ENCODE assay signal across 8 cellular contexts in genomic region chr9:94681508-94681907, GRCh38. TPM values are rescaled to one million over a fixed set of nuclear protein-coding genes. Genes with fewer than 3 reads are reported as not detected.
DNase-seq lines count a peak whose midpoint lies in the region; ATAC-seq and TF ChIP-seq lines count a peak whose summit lies in the region.

No MANE protein-coding gene starts in this region.

- H3K27me3 Mint-ChIP-seq in naive B cell: peaks cover 10 to 20% (median 18%) of the 10 kb centered on the region in 3 donors

- no TSS peak for BruUV-seq in OCI-LY7 (replicated peaks; lab: Mats Ljungman, UMichigan)

- no peaks in the 10 kb centered on the region for H3K9me2 ChIP-seq in OCI-LY7 (ENCODE audit: insufficient read depth, low read length)

- intact Hi-C loops in OCI-LY7 (cut with micrococcal nuclease; ENCODE audit: unreplicated experiment): loop anchor here (1.0 to 5.0 kb wide), 3 partner anchors 101 to 446 kb away; no protein-coding TSS in a partner anchor
- intact Hi-C loops in esophagus squamous epithelium (cut with DNase I): no loop called here

- no peak overlapping the region for H3K27ac ChIP-seq in OCI-LY7 (ENCODE audit: low read depth, low read length, poor library complexity, severe bottlenecking)
- H3K27ac ChIP-seq in esophagus squamous epithelium: peak overlapping the region in 2 of 4 donors; percentile 36 to 45

- H3K9me3 Mint-ChIP-seq in naive B cell: peaks cover 0 to 2% (median 0%) of the 10 kb centered on the region in 7 donors

- H2AFZ ChIP-seq in OCI-LY7 (ENCODE audit: low read length): peak overlapping the region; percentile 51; the same call in 1 of the 2 replicates

- H3K27me3 ChIP-seq in esophagus squamous epithelium: no peaks in the 10 kb centered on the region

- no peaks in the 10 kb centered on the region for H3K4me1 Mint-ChIP-seq in naive B cell

- ATAC-seq in naive B cell (ENCODE audit: low read depth in 2 of 2): peak; percentile 89 to 91
- ATAC-seq in HG02623 (IDR thresholded peaks at IDR 0.05; ENCODE audit: unreplicated experiment): no peak

- no peaks in the 10 kb centered on the region for H3K4me1 ChIP-seq in OCI-LY7 (ENCODE audit: insufficient read depth, low read length, poor library complexity, severe bottlenecking)
- peaks cover 0 to 23% (median 4%) of the 10 kb centered on the region in 3 donors for H3K4me1 ChIP-seq in esophagus squamous epithelium

- POLR2A ChIA-PET in OCI-LY7 (lab: Charles Lee): interaction anchor here (0.6 to 1.2 kb wide), 4 partner anchors 10 to 655 kb away, joined by 3 to 4 read pairs (median 4); no protein-coding TSS in a partner anchor

- H3K36me3 ChIP-seq in OCI-LY7 (ENCODE audit: insufficient read depth, low read length) (no peaks in the 10 kb centered on the region), esophagus squamous epithelium (no peaks in the 10 kb centered on the region)

- H4K20me1 ChIP-seq in OCI-LY7 (ENCODE audit: insufficient read depth, low read length): no peaks in the 10 kb centered on the region

- H3K27ac Mint-ChIP-seq in naive B cell: peak overlapping the region in 3 of 6 donors; percentile 56 to 60 (median 59)

- TF ChIP-seq CTCF in OCI-LY7 (conservative IDR thresholded peaks at IDR 0.05; ENCODE audit: low read length): peak; percentile 88
- peak; percentile 58 to 84 (median 71) for TF ChIP-seq CTCF in esophagus squamous epithelium (IDR thresholded peaks at IDR 0.05)

- WGBS in esophagus squamous epithelium, 2 donors: 10% methylated on average over 7 of the region's 7 CpGs

- H3K79me2 ChIP-seq in OCI-LY7 (ENCODE audit: insufficient read depth, low read depth, low read length): no peaks in the 10 kb centered on the region

- H3K4me3 Mint-ChIP-seq in naive B cell: no peak overlapping the region

- H3K4me3 ChIP-seq in OCI-LY7 (ENCODE audit: low read depth, low read length, poor library complexity, severe bottlenecking): no peak overlapping the region
- H3K4me3 ChIP-seq in esophagus squamous epithelium: no peak overlapping the region

- DNase-seq in ELF-1 (ENCODE audit: low read depth, low spot score) (peak; percentile 68), HS-5 (ENCODE audit: low read depth) (peak; percentile 30), OCI-LY7 (ENCODE audit: low spot score) (peak; percentile 74), esophagus squamous epithelium (lab: John Stamatoyannopoulos, UW) (peak; percentile 8), naive B cell (peak; percentile 53)
- DNase-seq in activated T-cell treated with anti-CD3 and anti-CD28 coated beads, Interleukin-2, amount 50 U/mL, for 1 hour: peak; percentile 55
- peak; percentile 15 to 22 for DNase-seq in stimulated activated CD8-positive, alpha-beta memory T cell treated with anti-CD3 and anti-CD28 coated beads, Interleukin-7, amount 100 ng/mL, for 4 hours (ENCODE audit: low read depth in 2 of 2)

- no peak for TF ChIP-seq POLR2A in esophagus squamous epithelium (IDR thresholded peaks at IDR 0.05)

- H3K9me3 ChIP-seq in OCI-LY7 (ENCODE audit: low read length) (no peaks in the 10 kb centered on the region), esophagus squamous epithelium (no peaks in the 10 kb centered on the region)

- H3K4me2 ChIP-seq in OCI-LY7 (ENCODE audit: low read length): no peak overlapping the region

- H3K36me3 Mint-ChIP-seq in naive B cell: no peaks in the 10 kb centered on the region

- CTCF ChIA-PET in OCI-LY7 (lab: Charles Lee; ENCODE audit: unreplicated experiment): interaction anchor here (0.7 to 1.9 kb wide), 4 partner anchors 12 to 450 kb away, joined by 3 to 6 read pairs (median 4); no protein-coding TSS in a partner anchor

RNA-seq across cellular contexts. Expression of gene FBP1, which starts 42.2 kb away (rescaled TPM):
- total RNA-seq in OCI-LY7 (2014; rRNA removed; shearing (Covaris generic)): 70.0 and 79.1 TPM in 2 replicates
- total RNA-seq in OCI-LY7 (2022) (63.9 and 94.1 TPM in 2 replicates), esophagus squamous epithelium (1 to 10 TPM in 2 of 4 donors, under 1 TPM in 1, not detected in 1; 0.19 to 3.0 (median 1.7) TPM)
- polyA plus RNA-seq in naive B cell (ENCODE audit: low read depth in 6 of 6): 1 to 10 TPM; 4.2 to 6.5 (median 5.2) TPM

RNA-seq across cellular contexts. Expression of gene AOPEP, which starts 45.0 kb away (rescaled TPM):
- total RNA-seq in OCI-LY7 (2014; rRNA removed; shearing (Covaris generic)): 17.3 and 20.5 TPM in 2 replicates
- total RNA-seq in OCI-LY7 (2022): 20.6 and 24.3 TPM in 2 replicates
- total RNA-seq in esophagus squamous epithelium: 100 to 1,000 TPM; 101 to 300 (median 115) TPM
- polyA plus RNA-seq in naive B cell (ENCODE audit: low read depth in 6 of 6): 10 to 100 TPM in 1 of 6 donors, 1 to 10 TPM in 5; 5.2 to 11.8 (median 8.2) TPM

Comparison
In these comparisons a context has a peak if more than half of its experiments do, and no peak if none do; other contexts are left out.
1. DNase-seq: peak in every context shown above with its lines; median percentile 74 in OCI-LY7; 68 in ELF-1; 55 in activated T-cell treated with anti-CD3 and anti-CD28 coated beads, Interleukin-2, amount 50 U/mL, for 1 hour; 53 in naive B cell; 30 in HS-5; 18 in stimulated activated CD8-positive, alpha-beta memory T cell treated with anti-CD3 and anti-CD28 coated beads, Interleukin-7, amount 100 ng/mL, for 4 hours; 8 in esophagus squamous epithelium.
2. RNA of gene FBP1, which starts 42.2 kb away (total RNA-seq): 63.9 to 94.1 TPM in OCI-LY7; 0.19 to 3.0 TPM in esophagus squamous epithelium; every median in the first group is over 10 times any median in the second.
3. RNA of gene AOPEP, which starts 45.0 kb away (total RNA-seq): 101 to 300 TPM in esophagus squamous epithelium; 17.3 to 24.3 TPM in OCI-LY7; every median in the first group is over 4 times any median in the second.